10 cellular contexts compared by ENCODE assay signal in genomic region chr9:129069128-129069824, GRCh38. TPM values are rescaled to one million over a fixed set of nuclear protein-coding genes. Genes with fewer than 3 reads are reported as not detected.
DNase-seq lines count a peak whose midpoint lies in the region; ATAC-seq, FAIRE-seq and TF ChIP-seq lines count a peak whose summit lies in the region.
"Had no signal": no experiment of that assay in that cellular context is flagged by ENCODE, and none has a peak within 500 bp of the region (broad histone marks: within the 10 kb centered on the region; RNA-seq: fewer than 3 reads in every experiment).

No MANE protein-coding gene starts in this region.

- H3K27me3 Mint-ChIP-seq in activated CD4-positive, alpha-beta T cell treated with anti-CD3 and anti-CD28 coated beads, Interleukin-2, amount 10 ng/mL, durations not matched to agents 24 days and 14 days: no peaks in the 10 kb centered on the region

- DNase-seq in CD1c-positive myeloid dendritic cell (ENCODE audit: extremely low spot score) (peak; percentile 89), pancreas (peak in 4 of 6 donors; percentile 59 to 70 (median 68)), T1000 (lab: John Stamatoyannopoulos, UW) (no peak), RKO (ENCODE audit: low spot score) (no peak), NCI-H187 (lab: John Stamatoyannopoulos, UW) (no peak)
- peak; percentile 86 for DNase-seq in activated CD4-positive, alpha-beta T cell treated with anti-CD3 and anti-CD28 coated beads, Interleukin-2, amount 10 ng/mL, durations not matched to agents 24 days and 14 days
- DNase-seq in effector CD4-positive, alpha-beta T cell: peak; percentile 20

- WGBS in pancreas, 2 donors: 68 to 76% methylated on average over 27 of the region's 27 CpGs

- no peaks in the 10 kb centered on the region for H3K4me1 ChIP-seq in pancreas
- H3K4me1 ChIP-seq: Caco-2 had no signal

- peak overlapping the region in 1 of 4 donors; percentile 54 for H3K27ac ChIP-seq in pancreas

- ATAC-seq in HG03175 (IDR thresholded peaks at IDR 0.05; ENCODE audit: unreplicated experiment) (peak; percentile 76), pancreas (peak; percentile 83 to 93 (median 90))

- intact Hi-C loops in activated CD4-positive, alpha-beta T cell treated with anti-CD3 and anti-CD28 coated beads, Interleukin-2, amount 10 ng/mL, durations not matched to agents 24 days and 14 days (cut with micrococcal nuclease): no loop called here
- intact Hi-C loops in pancreas (cut with DNase I): no loop called here

- FAIRE-seq in pancreas (lab: Jason Lieb, UNC): no peak
- FAIRE-seq: TTC549 had no signal

- no peak overlapping the region for H3K4me3 ChIP-seq in pancreas

- H3K4me3 Mint-ChIP-seq in activated CD4-positive, alpha-beta T cell treated with anti-CD3 and anti-CD28 coated beads, Interleukin-2, amount 10 ng/mL, durations not matched to agents 24 days and 14 days: no peak overlapping the region

- H3K9me3 Mint-ChIP-seq in activated CD4-positive, alpha-beta T cell treated with anti-CD3 and anti-CD28 coated beads, Interleukin-2, amount 10 ng/mL, durations not matched to agents 24 days and 14 days: no peaks in the 10 kb centered on the region

- no peaks in the 10 kb centered on the region for H3K27me3 ChIP-seq in pancreas

- no peak for TF ChIP-seq CTCF in pancreas (IDR thresholded peaks at IDR 0.05)

- H3K36me3 ChIP-seq in pancreas: no peaks in the 10 kb centered on the region

- no peaks in the 10 kb centered on the region for H3K9me3 ChIP-seq in pancreas
- H3K9me3 ChIP-seq: Caco-2 had no signal

- H3K27ac Mint-ChIP-seq in activated CD4-positive, alpha-beta T cell treated with anti-CD3 and anti-CD28 coated beads, Interleukin-2, amount 10 ng/mL, durations not matched to agents 24 days and 14 days: peak overlapping the region; percentile 82

- H3K4me1 Mint-ChIP-seq in activated CD4-positive, alpha-beta T cell treated with anti-CD3 and anti-CD28 coated beads, Interleukin-2, amount 10 ng/mL, durations not matched to agents 24 days and 14 days: peaks cover 21% of the 10 kb centered on the region

- peaks cover 5% of the 10 kb centered on the region for H3K36me3 Mint-ChIP-seq in activated CD4-positive, alpha-beta T cell treated with anti-CD3 and anti-CD28 coated beads, Interleukin-2, amount 10 ng/mL, durations not matched to agents 24 days and 14 days (ENCODE audit: low read depth)

RNA-seq across cellular contexts. Expression of gene DOLPP1, which starts 11.6 kb away (rescaled TPM):
- 24.7 and 24.8 TPM in 2 replicates for total RNA-seq in activated CD4-positive, alpha-beta T cell treated with anti-CD3 and anti-CD28 coated beads, Interleukin-2, amount 10 ng/mL, durations not matched to agents 24 days and 14 days
- 10 to 100 TPM in 1 of 6 donors, 1 to 10 TPM in 5; 4.2 to 10.5 (median 7.4) TPM for total RNA-seq in pancreas
- 1 to 10 TPM; 6.2 to 7.1 TPM for polyA plus RNA-seq in pancreas

RNA-seq across cellular contexts. Expression of gene MIGA2, which starts 32.9 kb away (rescaled TPM):
- 43.3 and 44.3 TPM in 2 replicates for total RNA-seq in activated CD4-positive, alpha-beta T cell treated with anti-CD3 and anti-CD28 coated beads, Interleukin-2, amount 10 ng/mL, durations not matched to agents 24 days and 14 days
- total RNA-seq in pancreas: 10 to 100 TPM in 1 of 6 donors, 1 to 10 TPM in 5; 7.5 to 17.1 (median 9.3) TPM
- 10 to 100 TPM; 27.8 to 30.9 TPM for polyA plus RNA-seq in pancreas

RNA-seq across cellular contexts. Expression of gene SH3GLB2, which starts 41.1 kb away (rescaled TPM):
- 69.6 and 73.9 TPM in 2 replicates for total RNA-seq in activated CD4-positive, alpha-beta T cell treated with anti-CD3 and anti-CD28 coated beads, Interleukin-2, amount 10 ng/mL, durations not matched to agents 24 days and 14 days
- 10 to 100 TPM; 46.6 to 79.7 (median 70.8) TPM for total RNA-seq in pancreas
- 100 to 1,000 TPM; 188 to 201 TPM for polyA plus RNA-seq in pancreas

RNA-seq across cellular contexts. Expression of gene CRAT, which starts 41.3 kb away (rescaled TPM):
- total RNA-seq in activated CD4-positive, alpha-beta T cell treated with anti-CD3 and anti-CD28 coated beads, Interleukin-2, amount 10 ng/mL, durations not matched to agents 24 days and 14 days: 8.6 and 11.4 TPM in 2 replicates
- total RNA-seq in pancreas: 100 to 1,000 TPM in 1 of 6 donors, 10 to 100 TPM in 5; 44.4 to 131 (median 79.2) TPM
- 10 to 100 TPM; 30.3 to 57.2 TPM for polyA plus RNA-seq in pancreas

RNA-seq across cellular contexts. Expression of gene PTPA, which starts 41.9 kb away (rescaled TPM):
- total RNA-seq in activated CD4-positive, alpha-beta T cell treated with anti-CD3 and anti-CD28 coated beads, Interleukin-2, amount 10 ng/mL, durations not matched to agents 24 days and 14 days: 104 and 107 TPM in 2 replicates
- total RNA-seq in pancreas: 10 to 100 TPM; 32.7 to 71.4 (median 42.1) TPM
- polyA plus RNA-seq in pancreas: 10 to 100 TPM; 43.8 to 61.8 TPM

Comparison
In these comparisons a context has a peak if more than half of its experiments do, and no peak if none do; other contexts are left out.
1. DNase-seq: peak in CD1c-positive myeloid dendritic cell (single experiment), activated CD4-positive, alpha-beta T cell treated with anti-CD3 and anti-CD28 coated beads, Interleukin-2, amount 10 ng/mL, durations not matched to agents 24 days and 14 days (single experiment), effector CD4-positive, alpha-beta T cell (single experiment) and pancreas (4 of 6); none in T1000 (single experiment), RKO (single experiment) and NCI-H187 (0 of 2).